10 cellular contexts compared by ENCODE assay signal in the genomic region with DNA sequence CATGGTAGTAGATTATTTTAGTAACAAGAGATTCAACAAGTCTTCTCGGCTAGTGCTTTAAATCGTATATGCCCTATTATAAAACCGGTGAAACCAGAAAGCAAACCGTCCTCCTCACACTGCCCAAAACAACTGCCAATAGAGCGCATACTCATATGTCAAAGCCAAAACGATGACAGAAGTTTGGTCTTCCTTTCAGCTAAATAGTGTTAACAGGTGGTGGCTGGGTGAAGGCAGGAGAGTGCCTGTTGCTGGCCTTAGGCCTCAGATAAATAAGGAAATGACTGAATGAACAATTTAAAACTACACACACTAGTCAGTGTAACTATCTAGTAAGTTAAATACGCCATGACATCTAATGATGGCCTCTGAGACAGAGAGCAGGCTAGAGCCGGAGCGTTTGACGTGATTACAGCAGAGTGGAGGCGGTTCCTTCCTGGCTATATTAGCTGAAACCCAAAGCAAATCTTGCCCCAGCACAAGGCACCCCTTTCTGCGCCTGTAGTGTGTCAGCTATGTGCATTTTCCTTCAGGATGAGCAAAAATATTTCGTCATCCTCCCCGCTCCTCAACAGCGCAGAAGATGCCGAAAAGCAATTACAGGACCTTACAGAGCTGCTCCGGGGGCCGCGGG. TPM values are rescaled to one million over a fixed set of nuclear protein-coding genes. Genes with fewer than 3 reads are reported as not detected.
A peak's percentile ranks its signal among the peaks of the same experiment; 100 is the strongest.
DNase-seq lines count a peak whose midpoint lies in the region; TF ChIP-seq lines count a peak whose summit lies in the region.
"Had no signal": no experiment of that assay in that cellular context is flagged by ENCODE, and none has a peak within 500 bp of the region (broad histone marks: within the 10 kb centered on the region; RNA-seq: fewer than 3 reads in every experiment).

No MANE protein-coding gene starts in this region.

- H3K4ac ChIP-seq in mesenchymal stem cell (ENCODE audit: low read depth in 1 of 2, low read length in 2 of 2) = no peak overlapping the region

- peaks cover 51% of the 10 kb centered on the region for H3K27me3 Mint-ChIP-seq in activated naive CD4-positive, alpha-beta T cell treated with anti-CD3 and anti-CD28 coated beads, Interleukin-2, amount 50 U/mL, for 24 hours
- peaks cover 18% of the 10 kb centered on the region for H3K27me3 Mint-ChIP-seq in brain

- H2BK5ac ChIP-seq in mesenchymal stem cell (ENCODE audit: low read depth, low read length, poor library complexity, severe bottlenecking) = no peak overlapping the region

- H2BK12ac ChIP-seq in mesenchymal stem cell (ENCODE audit: low read length in 2 of 2) = no peak overlapping the region

- H3K4me2 ChIP-seq in mesenchymal stem cell (ENCODE audit: low read length, poor library complexity, severe bottlenecking) = peak overlapping the region; percentile 84

- H3K4me3 Mint-ChIP-seq in activated naive CD4-positive, alpha-beta T cell treated with anti-CD3 and anti-CD28 coated beads, Interleukin-2, amount 50 U/mL, for 24 hours = peak overlapping the region; percentile 66
- peak overlapping the region; percentile 80 to 97 (median 96) for H3K4me3 Mint-ChIP-seq in brain

- no peak overlapping the region for H4K8ac ChIP-seq in mesenchymal stem cell (ENCODE audit: low read length)

- H4K91ac ChIP-seq in mesenchymal stem cell (ENCODE audit: low read length) = no peak overlapping the region

- no peak overlapping the region for H3K23ac ChIP-seq in mesenchymal stem cell (ENCODE audit: low read length in 2 of 2)

- H3K14ac ChIP-seq in mesenchymal stem cell (ENCODE audit: low read length in 2 of 2) = no peak overlapping the region

- H2BK120ac ChIP-seq in mesenchymal stem cell (ENCODE audit: low read depth, low read length) = no peak overlapping the region

- no peak for DNase-seq in activated naive CD4-positive, alpha-beta T cell (lab: John Stamatoyannopoulos, UW)
- DNase-seq in mesenchymal stem cell = no peak
- DNase-seq in uterus = peak in 1 of 2 donors; percentile 69
- no peak for DNase-seq in NK-92 (lab: John Stamatoyannopoulos, UW; ENCODE audit: unreplicated experiment)
- DNase-seq in NCI-H226 = no peak
- no peak for DNase-seq in activated CD4-positive, alpha-beta T cell treated with anti-CD3 and anti-CD28 coated beads, Interleukin-2, amount 50 U/mL, for 4 hours

- peaks cover 18% of the 10 kb centered on the region for H3K9me3 Mint-ChIP-seq in activated naive CD4-positive, alpha-beta T cell treated with anti-CD3 and anti-CD28 coated beads, Interleukin-2, amount 50 U/mL, for 24 hours
- H3K9me3 Mint-ChIP-seq in brain = peaks cover 25 to 33% (median 29%) of the 10 kb centered on the region in 5 experiments

- H3K36me3 ChIP-seq in mesenchymal stem cell (ENCODE audit: control insufficient read depth in 1 of 2, insufficient read depth in 2 of 2, low read depth in 1 of 2, low read length in 2 of 2) (no peaks in the 10 kb centered on the region), uterus (no peaks in the 10 kb centered on the region)

- H3K27ac ChIP-seq in mesenchymal stem cell (ENCODE audit: low read length, poor library complexity, severe bottlenecking) (no peak overlapping the region), uterus (peak overlapping the region; percentile 91 to 99)
- H3K27ac ChIP-seq: C4-2B had no signal

- no peak overlapping the region for H2AK5ac ChIP-seq in mesenchymal stem cell (ENCODE audit: low read length, severe bottlenecking)

- peaks cover 3% of the 10 kb centered on the region for H3K4me1 Mint-ChIP-seq in activated naive CD4-positive, alpha-beta T cell treated with anti-CD3 and anti-CD28 coated beads, Interleukin-2, amount 50 U/mL, for 24 hours
- peaks cover 26% of the 10 kb centered on the region for H3K4me1 Mint-ChIP-seq in brain

- peaks cover 27 to 55% of the 10 kb centered on the region in 2 experiments for H3K27me3 ChIP-seq in mesenchymal stem cell (ENCODE audit: control insufficient read depth in 1 of 2, insufficient read depth in 1 of 2, low read length in 2 of 2)
- no peaks in the 10 kb centered on the region for H3K27me3 ChIP-seq in uterus

- H3K4me3 ChIP-seq in mesenchymal stem cell (ENCODE audit: insufficient read depth in 1 of 2, low read depth in 1 of 2, low read length in 2 of 2) (no peak overlapping the region), uterus (peak overlapping the region; percentile 40 to 90)

- H3K18ac ChIP-seq in mesenchymal stem cell (ENCODE audit: low read depth in 1 of 2, low read length in 2 of 2) = no peak overlapping the region

- H3K9ac ChIP-seq in mesenchymal stem cell (ENCODE audit: low read length) = no peak overlapping the region

- H3K79me1 ChIP-seq in mesenchymal stem cell (replicated peaks; ENCODE audit: low read length, poor library complexity, severe bottlenecking) = no peaks in the 10 kb centered on the region

- H2BK15ac ChIP-seq in mesenchymal stem cell (ENCODE audit: low read depth, poor library complexity, severe bottlenecking) = no peak overlapping the region

- H3K36me3 Mint-ChIP-seq in activated naive CD4-positive, alpha-beta T cell treated with anti-CD3 and anti-CD28 coated beads, Interleukin-2, amount 50 U/mL, for 24 hours = peaks cover 6% of the 10 kb centered on the region
- peaks cover 32% of the 10 kb centered on the region for H3K36me3 Mint-ChIP-seq in brain

- no peak overlapping the region for H3K27ac Mint-ChIP-seq in activated naive CD4-positive, alpha-beta T cell treated with anti-CD3 and anti-CD28 coated beads, Interleukin-2, amount 50 U/mL, for 24 hours
- H3K27ac Mint-ChIP-seq in brain = peak overlapping the region; percentile 71 to 95 (median 94)

- H2AFZ ChIP-seq in mesenchymal stem cell (ENCODE audit: low read depth, low read length) = no peak overlapping the region

- intact Hi-C loops in uterus (cut with DNase I; ENCODE audit: low total_unique reads) = no loop called here

- H3K4me1 ChIP-seq in mesenchymal stem cell (ENCODE audit: control insufficient read depth, insufficient read depth, low read depth, low read length) (peaks cover 10% of the 10 kb centered on the region), uterus (no peaks in the 10 kb centered on the region)

- WGBS in mesenchymal stem cell = 51% methylated on average over 19 of the region's 19 CpGs

- peak in 1 of 2 donors; percentile 31 for TF ChIP-seq POLR2A in uterus (IDR thresholded peaks at IDR 0.05)

- peaks cover 28% of the 10 kb centered on the region for H3K9me3 ChIP-seq in mesenchymal stem cell (ENCODE audit: control insufficient read depth, low read length)
- H3K9me3 ChIP-seq in uterus = peaks cover 0 to 8% of the 10 kb centered on the region in 2 donors

- no peak for TF ChIP-seq CTCF in brain (conservative IDR thresholded peaks at IDR 0.05)
- no peak for TF ChIP-seq CTCF in uterus (IDR thresholded peaks at IDR 0.05)

RNA-seq across cellular contexts. Expression of a gene that starts 1.6 kb away (rescaled TPM):
- polyA plus RNA-seq in brain (ENCODE audit: insufficient read depth, low read depth, low replicate concordance) = 5.4 TPM
- polyA plus RNA-seq in mesenchymal stem cell (2013, experiment 1 of 2) = 0.06 TPM
- polyA plus RNA-seq in mesenchymal stem cell (2013, experiment 2 of 2) = 0.04 TPM
- total RNA-seq in uterus = 100 to 1,000 TPM in 1 of 4 donors, 10 to 100 TPM in 3; 27.9 to 188 (median 58.5) TPM
- polyA plus RNA-seq: keratinocyte had no signal

Comparison
In these comparisons a context has a peak if more than half of its experiments do, and no peak if none do; other contexts are left out.
1. H3K4me3 ChIP-seq: peak in uterus (2 of 2); none in mesenchymal stem cell (0 of 2).